8 cellular contexts compared by ENCODE assay signal in genomic region chr16:47141773-47142468, GRCh38. TPM values are rescaled to one million over a fixed set of nuclear protein-coding genes. Genes with fewer than 3 reads are reported as not detected.
DNase-seq lines count a peak whose midpoint lies in the region; ATAC-seq and TF ChIP-seq lines count a peak whose summit lies in the region.

No MANE protein-coding gene starts in this region.

- H3K4me3 ChIP-seq in BLaER1 = peak overlapping the region; percentile 78
- peak overlapping the region; percentile 68 for H3K4me3 ChIP-seq in coronary artery

- TF ChIP-seq CTCF in coronary artery (IDR thresholded peaks at IDR 0.05) = peak; percentile 83

- H3K36me3 ChIP-seq in BLaER1 = no peaks in the 10 kb centered on the region

- peak; percentile 66 for TF ChIP-seq POLR2A in GM19099 (IDR thresholded peaks at IDR 0.05; ENCODE audit: extremely low read depth, insufficient read length, low read depth)

- DNase-seq in NCI-H460 (ENCODE audit: extremely low read depth, low read depth) (peak; percentile 89), coronary artery (ENCODE audit: low spot score) (peak; percentile 81), left lobe of liver (ENCODE audit: low spot score) (peak; percentile 81)
- DNase-seq in activated CD4-positive, alpha-beta T cell treated with anti-CD3 and anti-CD28 coated beads for 4 hours = peak; percentile 76 to 82
- DNase-seq in stimulated activated CD4-positive, alpha-beta T cell treated with anti-CD3 and anti-CD28 coated beads, Interleukin-2, amount 100 ng/mL, for 48 hours = peak; percentile 71 to 73

- peaks cover 59% of the 10 kb centered on the region for H4K20me1 ChIP-seq in BLaER1

- peaks cover 42% of the 10 kb centered on the region for H3K27me3 ChIP-seq in BLaER1

- peaks cover 19% of the 10 kb centered on the region for H3K4me1 ChIP-seq in BLaER1

- H3K27ac ChIP-seq in BLaER1 (no peak overlapping the region), coronary artery (no peak overlapping the region)

- no peaks in the 10 kb centered on the region for H3K9me3 ChIP-seq in BLaER1

- H3K4me2 ChIP-seq in BLaER1 = peak overlapping the region; percentile 89

- peak overlapping the region; percentile 87; the same call in 1 of the 2 replicates for H3K9ac ChIP-seq in BLaER1

- peak; percentile 74 for ATAC-seq in HG03378 (IDR thresholded peaks at IDR 0.05; ENCODE audit: unreplicated experiment)
- peak; percentile 92 for ATAC-seq in left lobe of liver

RNA-seq across cellular contexts. Expression of gene NETO2, which starts 1.8 kb away (rescaled TPM):
- total RNA-seq in NCI-H460 (2014; rRNA removed; shearing (Covaris generic)) = 80.8 and 99.4 TPM in 2 replicates
- 60.2 and 119 TPM in 2 replicates for polyA plus RNA-seq in NCI-H460 (2014; cell fraction: nucleus; rRNA removed)
- total RNA-seq in left lobe of liver = 0.18 TPM

Comparison
In these comparisons a context has a peak if more than half of its experiments do, and no peak if none do; other contexts are left out.
1. RNA of gene NETO2, which starts 1.8 kb away (total RNA-seq): 80.8 to 99.4 TPM in NCI-H460; 0.18 TPM in left lobe of liver (single experiment); every median in the first group is over 10 times any median in the second.
2. Peak in every context shown above with its lines, with median percentiles within 50 percentile points of each other: DNase-seq.